ENCODE assay signal across 12 cellular contexts in genomic region chr2:53353372-53354111, GRCh38.
DNase-seq lines count a peak whose midpoint lies in the region; ATAC-seq and TF ChIP-seq lines count a peak whose summit lies in the region.
"Had no signal": no experiment of that assay in that cellular context is flagged by ENCODE, and none has a peak within 500 bp of the region (broad histone marks: within the 10 kb centered on the region; RNA-seq: fewer than 3 reads in every experiment).

No MANE protein-coding gene starts in this region.

- H3K4me1 Mint-ChIP-seq in WTC11 (no peaks in the 10 kb centered on the region), immature natural killer cell (no peaks in the 10 kb centered on the region)
- H3K4me1 Mint-ChIP-seq: natural killer cell had no signal

- H3K4me1 ChIP-seq in ascending aorta, result no peaks in the 10 kb centered on the region
- H3K4me1 ChIP-seq: tibial nerve had no signal

- no peak for TF ChIP-seq CTCF in WTC11 (IDR thresholded peaks at IDR 0.05)
- no peak for TF ChIP-seq CTCF in ascending aorta (IDR thresholded peaks at IDR 0.05)

- DNase-seq in COLO668 (lab: John Stamatoyannopoulos, UW; ENCODE audit: unreplicated experiment) (peak; percentile 9), HT1080 (ENCODE audit: low read depth) (peak; percentile 91), WTC11 (ENCODE audit: low spot score) (no peak), kidney tubule cell (ENCODE audit: low spot score) (peak; percentile 49), ascending aorta (ENCODE audit: low spot score in 2 of 2) (no peak), immature natural killer cell (no peak)
- no peak for DNase-seq in effector CD4-positive, alpha-beta T cell
- DNase-seq: natural killer cell, NCI-H1694 treated with DMSO at 0.1 percent for 48 hours had no signal

- H3K27me3 ChIP-seq in ascending aorta, result no peaks in the 10 kb centered on the region
- H3K27me3 ChIP-seq: cardiac muscle cell, tibial nerve had no signal

- POLR2A ChIA-PET in WTC11 (lab: Charles Lee), result no interaction called here

- intact Hi-C loops in ascending aorta (cut with DNase I), result no loop called here

- H3K4me3 ChIP-seq in ascending aorta, result no peak overlapping the region
- H3K4me3 ChIP-seq: cardiac muscle cell, tibial nerve had no signal

- CTCF ChIA-PET in WTC11 (lab: Charles Lee), result no interaction called here

- H3K36me3 Mint-ChIP-seq in WTC11, result peaks cover 34% of the 10 kb centered on the region
- no peaks in the 10 kb centered on the region for H3K36me3 Mint-ChIP-seq in immature natural killer cell
- H3K36me3 Mint-ChIP-seq: natural killer cell had no signal

- H3K36me3 ChIP-seq in ascending aorta, result no peaks in the 10 kb centered on the region
- H3K36me3 ChIP-seq: cardiac muscle cell, tibial nerve had no signal

- H3K27ac ChIP-seq in ascending aorta, result no peak overlapping the region
- H3K27ac ChIP-seq: cardiac muscle cell, tibial nerve had no signal

- no peak overlapping the region for H3K4me3 Mint-ChIP-seq in WTC11
- H3K4me3 Mint-ChIP-seq in immature natural killer cell, result no peak overlapping the region
- H3K4me3 Mint-ChIP-seq: natural killer cell had no signal

- no peaks in the 10 kb centered on the region for H3K27me3 Mint-ChIP-seq in WTC11 (ENCODE audit: low read depth)
- peaks cover 0 to 3% (median 0%) of the 10 kb centered on the region in 3 donors for H3K27me3 Mint-ChIP-seq in immature natural killer cell (ENCODE audit: low read depth in 3 of 3)

- peaks cover 40% of the 10 kb centered on the region for H3K9me3 Mint-ChIP-seq in WTC11
- H3K9me3 Mint-ChIP-seq in immature natural killer cell, result peaks cover 10 to 49% (median 12%) of the 10 kb centered on the region in 6 donors

- ATAC-seq in WTC11 (peak; percentile 60), GM19463 (IDR thresholded peaks at IDR 0.05; ENCODE audit: unreplicated experiment) (no peak)
- ATAC-seq: natural killer cell had no signal

- H3K9me3 ChIP-seq in ascending aorta, result no peaks in the 10 kb centered on the region

- H3K27ac Mint-ChIP-seq in WTC11 (no peak overlapping the region), immature natural killer cell (no peak overlapping the region)
- H3K27ac Mint-ChIP-seq: natural killer cell had no signal

TF ChIP-seq in WTC11, 78 proteins besides CTCF, POLR2A, EP300 and RAD21:
- TF ChIP-seq MYBL2 (CRISPR knock-in tag; IDR thresholded peaks at IDR 0.05) (no peak), NR3C1 (CRISPR knock-in tag; conservative IDR thresholded peaks at IDR 0.05; ENCODE audit: low read depth) (no peak), ZNF671 (CRISPR knock-in tag; IDR thresholded peaks at IDR 0.05) (no peak), ATF2 (CRISPR knock-in tag; IDR thresholded peaks at IDR 0.05; ENCODE audit: borderline replicate concordance, low read depth) (no peak), GABPB1 (CRISPR knock-in tag; IDR thresholded peaks at IDR 0.05) (no peak), ARID4B (CRISPR knock-in tag; IDR thresholded peaks at IDR 0.05; ENCODE audit: borderline replicate concordance) (no peak), ZNF263 (CRISPR knock-in tag; IDR thresholded peaks at IDR 0.05; ENCODE audit: low read depth) (no peak), PRRX2 (CRISPR knock-in tag; IDR thresholded peaks at IDR 0.05) (no peak), E2F1 (CRISPR knock-in tag; IDR thresholded peaks at IDR 0.05) (no peak), USF1 (CRISPR knock-in tag; IDR thresholded peaks at IDR 0.05) (no peak)
TF ChIP-seq in WTC11: peak in this region for 0.

Comparison
In these comparisons a context has a peak if more than half of its experiments do, and no peak if none do; other contexts are left out.
1. DNase-seq: peak in COLO668 (single experiment), HT1080 (single experiment) and kidney tubule cell (single experiment); none in WTC11 (single experiment), ascending aorta (0 of 2), immature natural killer cell (0 of 3) and effector CD4-positive, alpha-beta T cell (single experiment).